18 cellular contexts compared by ENCODE assay signal in the genomic region with DNA sequence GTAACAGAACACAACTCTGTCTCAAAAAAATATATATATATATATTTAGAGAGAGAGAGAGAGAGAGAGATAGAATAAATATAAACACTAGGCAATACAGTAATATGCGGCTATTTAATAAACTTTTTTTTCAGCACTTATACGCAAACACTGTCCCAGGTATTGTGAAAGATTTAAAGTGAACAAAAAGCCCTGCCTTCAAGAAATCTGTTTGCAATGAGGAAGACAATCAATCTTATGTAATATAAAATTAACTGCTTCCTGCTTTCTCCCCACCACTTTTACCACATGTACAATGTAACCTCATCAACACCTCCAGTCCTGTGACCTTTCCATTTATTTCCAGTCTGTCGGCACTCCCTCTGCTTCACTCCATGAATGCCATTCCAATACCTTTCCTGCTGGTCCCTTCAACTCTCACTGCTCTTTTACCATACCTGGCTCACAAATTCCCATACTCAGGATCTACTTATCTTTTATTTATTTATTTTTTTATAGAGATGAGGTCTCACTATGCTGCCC. TPM values are rescaled to one million over a fixed set of nuclear protein-coding genes. Genes with fewer than 3 reads are reported as not detected.
DNase-seq lines count a peak whose midpoint lies in the region; ATAC-seq, FAIRE-seq and TF ChIP-seq lines count a peak whose summit lies in the region.
"Had no signal": no experiment of that assay in that cellular context is flagged by ENCODE, and none has a peak within 500 bp of the region (broad histone marks: within the 10 kb centered on the region; RNA-seq: fewer than 3 reads in every experiment).

No MANE protein-coding gene starts in this region.

- peak; percentile 17 for DNase-seq in activated CD8-positive, alpha-beta memory T cell treated with anti-CD3 and anti-CD28 coated beads, Interleukin-2, amount 50 U/mL, for 48 hours
- DNase-seq in activated CD8-positive, alpha-beta memory T cell treated with anti-CD3 and anti-CD28 coated beads, Interleukin-2, amount 10 ng/mL, durations not matched to agents 7 days and 5 days: no peak
- no peak for DNase-seq in H9
- DNase-seq in WTC11 (ENCODE audit: low spot score): no peak
- no peak for DNase-seq in natural killer cell treated with Interleukin-12 subunit alpha and Interleukin-12 subunit beta and Interleukin-15 and Interleukin-18, amount 100 ng/mL, for 72 hours (ENCODE audit: low spot score)
- DNase-seq in NCI-H226: no peak
- no peak for DNase-seq in frontal cortex (ENCODE audit: low spot score in 2 of 2)
- no peak for DNase-seq in stimulated activated naive CD8-positive, alpha-beta T cell treated with anti-CD3 and anti-CD28 coated beads, Interleukin-15, Interleukin-2, amounts not matched to agents 100 U/mL and 50 U/mL, for 24 hours
- DNase-seq: activated CD4-positive, alpha-beta T cell treated with anti-CD3 and anti-CD28 coated beads, Interleukin-2, amount 50 U/mL, for 48 hours; DND-41; mesenchymal stem cell; NCI-H1092; NCI-H2029 treated with DMSO at 0.1 percent for 48 hours; NCI-H446 had no signal

- no peak overlapping the region for H3K27ac ChIP-seq in H9 (ENCODE audit: insufficient read length, low read depth, low read length)
- H3K27ac ChIP-seq: A549, neural progenitor cell had no signal

- CTCF ChIA-PET in activated CD8-positive, alpha-beta memory T cell treated with anti-CD3 and anti-CD28 coated beads, Interleukin-2, amount 10 ng/mL, durations not matched to agents 7 days and 5 days (lab: Charles Lee): no interaction called here
- CTCF ChIA-PET in WTC11 (lab: Charles Lee): interaction anchor here (1.6 kb wide), 1 partner anchor 103 kb away, joined by 5 read pairs; no protein-coding TSS in a partner anchor

- no peaks in the 10 kb centered on the region for H3K27me3 Mint-ChIP-seq in activated CD8-positive, alpha-beta memory T cell treated with anti-CD3 and anti-CD28 coated beads, Interleukin-2, amount 10 ng/mL, durations not matched to agents 7 days and 5 days
- no peaks in the 10 kb centered on the region for H3K27me3 Mint-ChIP-seq in H9 (ENCODE audit: low read depth)
- no peaks in the 10 kb centered on the region for H3K27me3 Mint-ChIP-seq in WTC11 (ENCODE audit: low read depth)
- H3K27me3 Mint-ChIP-seq in natural killer cell treated with Interleukin-12 subunit alpha and Interleukin-12 subunit beta and Interleukin-15 and Interleukin-18, amount 100 ng/mL, for 72 hours: no peaks in the 10 kb centered on the region

- no peak overlapping the region for H2AFZ ChIP-seq in H9 (ENCODE audit: low read length)
- H2AFZ ChIP-seq: neural progenitor cell had no signal

- no peaks in the 10 kb centered on the region for H3K9me3 Mint-ChIP-seq in activated CD8-positive, alpha-beta memory T cell treated with anti-CD3 and anti-CD28 coated beads, Interleukin-2, amount 10 ng/mL, durations not matched to agents 7 days and 5 days (ENCODE audit: low read depth)
- H3K9me3 Mint-ChIP-seq in H9: no peaks in the 10 kb centered on the region
- no peaks in the 10 kb centered on the region for H3K9me3 Mint-ChIP-seq in WTC11
- no peaks in the 10 kb centered on the region for H3K9me3 Mint-ChIP-seq in natural killer cell treated with Interleukin-12 subunit alpha and Interleukin-12 subunit beta and Interleukin-15 and Interleukin-18, amount 100 ng/mL, for 72 hours
- H3K9me3 Mint-ChIP-seq: neural progenitor cell had no signal

- no peak overlapping the region for H2BK15ac ChIP-seq in H9 (ENCODE audit: low read depth, low read length)

- H4K8ac ChIP-seq in H9 (replicated peaks; ENCODE audit: insufficient read length, low read depth, low read length): no peak overlapping the region

- POLR2A ChIA-PET in WTC11 (lab: Charles Lee): no interaction called here

- H3K9me3 ChIP-seq in H9 (ENCODE audit: control insufficient read depth, low read depth, low read length): no peaks in the 10 kb centered on the region
- H3K9me3 ChIP-seq: A549 had no signal

- TF ChIP-seq CTCF in H9 (conservative IDR thresholded peaks at IDR 0.05) (no peak), WTC11 (IDR thresholded peaks at IDR 0.05) (no peak)

- H2BK12ac ChIP-seq in H9 (ENCODE audit: insufficient read length, low read depth, low read length): no peak overlapping the region

- H2BK20ac ChIP-seq in H9 (ENCODE audit: low read depth, low read length, poor library complexity, severe bottlenecking): no peak overlapping the region

- H3T11ph ChIP-seq in H9 (ENCODE audit: low read length): no peak overlapping the region

- H3K23me2 ChIP-seq in H9 (ENCODE audit: insufficient read length, low read depth, low read length, poor library complexity, severe bottlenecking): no peaks in the 10 kb centered on the region

- no CpG with 5 or more reads among the region's 3 CpGs for WGBS in H9 (ENCODE audit: extremely low coverage, insufficient read length, low lambda C conversion rate)

- H3K14ac ChIP-seq in H9 (ENCODE audit: insufficient read depth, low read length): no peak overlapping the region

- H2AK5ac ChIP-seq in H9 (ENCODE audit: insufficient read length, low read length): no peak overlapping the region

- no peak overlapping the region for H3K4me2 ChIP-seq in H9 (ENCODE audit: insufficient read depth, insufficient read length, low read length)
- H3K4me2 ChIP-seq: A549, neural progenitor cell had no signal

- no peaks in the 10 kb centered on the region for H3K79me1 ChIP-seq in H9 (ENCODE audit: insufficient read depth, low read depth, low read length, poor library complexity, severe bottlenecking)

- H3K56ac ChIP-seq in H9 (ENCODE audit: insufficient read length, low read depth, low read length): no peak overlapping the region

- H4K5ac ChIP-seq in H9 (ENCODE audit: insufficient read length, low read depth, low read length): no peak overlapping the region

- no peak overlapping the region for H4K91ac ChIP-seq in H9 (ENCODE audit: insufficient read length, low read depth, low read length)

- no peak overlapping the region for H3K27ac Mint-ChIP-seq in activated CD8-positive, alpha-beta memory T cell treated with anti-CD3 and anti-CD28 coated beads, Interleukin-2, amount 10 ng/mL, durations not matched to agents 7 days and 5 days
- H3K27ac Mint-ChIP-seq in H9: peak overlapping the region in 2 of 3 experiments; percentile 8 to 15; a peak in 2 of 7 replicates
- H3K27ac Mint-ChIP-seq in WTC11: peak overlapping the region; percentile 49
- peak overlapping the region; percentile 27 to 79 for H3K27ac Mint-ChIP-seq in natural killer cell treated with Interleukin-12 subunit alpha and Interleukin-12 subunit beta and Interleukin-15 and Interleukin-18, amount 100 ng/mL, for 72 hours
- H3K27ac Mint-ChIP-seq: neural progenitor cell had no signal

- no peak overlapping the region for H3K18ac ChIP-seq in H9 (ENCODE audit: insufficient read length, low read depth, low read length)

- H3K27me3 ChIP-seq in H9 (ENCODE audit: insufficient read depth, low read length): no peaks in the 10 kb centered on the region
- H3K27me3 ChIP-seq: neural progenitor cell had no signal

- H3K36me3 Mint-ChIP-seq in activated CD8-positive, alpha-beta memory T cell treated with anti-CD3 and anti-CD28 coated beads, Interleukin-2, amount 10 ng/mL, durations not matched to agents 7 days and 5 days: peaks cover 54% of the 10 kb centered on the region
- H3K36me3 Mint-ChIP-seq in H9 (ENCODE audit: insufficient read depth in 1 of 3, low read depth in 3 of 3) (peaks cover 13 to 46% (median 39%) of the 10 kb centered on the region in 3 experiments; a peak in 6 of 7 replicates), WTC11 (peaks cover 24% of the 10 kb centered on the region)
- peaks cover 6% of the 10 kb centered on the region for H3K36me3 Mint-ChIP-seq in natural killer cell treated with Interleukin-12 subunit alpha and Interleukin-12 subunit beta and Interleukin-15 and Interleukin-18, amount 100 ng/mL, for 72 hours

- no peak for FAIRE-seq in frontal cortex (lab: Jason Lieb, UNC)
- FAIRE-seq: A549, urothelium cell line had no signal

- no peaks in the 10 kb centered on the region for H4K20me1 ChIP-seq in H9 (ENCODE audit: control insufficient read depth, insufficient read depth, insufficient read length)

- H3K4me3 Mint-ChIP-seq in activated CD8-positive, alpha-beta memory T cell treated with anti-CD3 and anti-CD28 coated beads, Interleukin-2, amount 10 ng/mL, durations not matched to agents 7 days and 5 days: no peak overlapping the region
- H3K4me3 Mint-ChIP-seq in H9 (no peak overlapping the region), WTC11 (no peak overlapping the region)
- peak overlapping the region; percentile 30 for H3K4me3 Mint-ChIP-seq in natural killer cell treated with Interleukin-12 subunit alpha and Interleukin-12 subunit beta and Interleukin-15 and Interleukin-18, amount 100 ng/mL, for 72 hours
- H3K4me3 Mint-ChIP-seq: neural progenitor cell had no signal

- no peak overlapping the region for H3K4ac ChIP-seq in H9 (ENCODE audit: low read depth, low read length)

- peaks cover 2% of the 10 kb centered on the region; the same call in 1 of the 2 replicates for H3K79me2 ChIP-seq in H9 (ENCODE audit: insufficient read depth, low read length)

- H3K4me1 ChIP-seq in H9 (ENCODE audit: insufficient read depth, low read length): no peaks in the 10 kb centered on the region
- H3K4me1 ChIP-seq: neural progenitor cell had no signal

- no peak overlapping the region for H3K23ac ChIP-seq in H9 (ENCODE audit: insufficient read length, low read depth, low read length)

- H2BK120ac ChIP-seq in H9 (ENCODE audit: low read depth, low read length, poor library complexity, severe bottlenecking): no peak overlapping the region

- H3K9ac ChIP-seq in H9 (ENCODE audit: extremely low read depth, insufficient read length, low read length): no peak overlapping the region
- H3K9ac ChIP-seq: neural progenitor cell had no signal

- peaks cover 40% of the 10 kb centered on the region for H3K4me1 Mint-ChIP-seq in activated CD8-positive, alpha-beta memory T cell treated with anti-CD3 and anti-CD28 coated beads, Interleukin-2, amount 10 ng/mL, durations not matched to agents 7 days and 5 days
- no peaks in the 10 kb centered on the region for H3K4me1 Mint-ChIP-seq in H9
- no peaks in the 10 kb centered on the region for H3K4me1 Mint-ChIP-seq in WTC11
- peaks cover 40 to 43% of the 10 kb centered on the region in 2 donors for H3K4me1 Mint-ChIP-seq in natural killer cell treated with Interleukin-12 subunit alpha and Interleukin-12 subunit beta and Interleukin-15 and Interleukin-18, amount 100 ng/mL, for 72 hours (ENCODE audit: low read depth in 2 of 2)
- H3K4me1 Mint-ChIP-seq: neural progenitor cell had no signal

- no peak overlapping the region for H2BK5ac ChIP-seq in H9 (ENCODE audit: insufficient read length, low read length)

- ATAC-seq in activated CD8-positive, alpha-beta memory T cell treated with anti-CD3 and anti-CD28 coated beads, Interleukin-2, amount 10 ng/mL, durations not matched to agents 7 days and 5 days: no peak
- ATAC-seq in WTC11: no peak
- no peak for ATAC-seq in natural killer cell treated with Interleukin-12 subunit alpha and Interleukin-12 subunit beta and Interleukin-15 and Interleukin-18, amount 100 ng/mL, for 72 hours
- no peak for ATAC-seq in stimulated activated naive CD8-positive, alpha-beta T cell treated with anti-CD3 and anti-CD28 coated beads, Interleukin-15, Interleukin-2, amounts not matched to agents 100 U/mL and 50 U/mL, for 24 hours
- ATAC-seq: A549, HCT116 had no signal

RNA-seq across cellular contexts. Expression of gene SNX6, which starts 10.5 kb away (rescaled TPM):
- 10 to 100 TPM; 67.8 to 70.9 TPM for total RNA-seq in activated CD8-positive, alpha-beta memory T cell treated with anti-CD3 and anti-CD28 coated beads, Interleukin-2, amount 10 ng/mL, durations not matched to agents 7 days and 5 days
- total RNA-seq in H9 (2021) (67.5 and 69.3 TPM in 2 replicates), WTC11 (2021) (49.5 to 56.0 TPM (median 51.3 TPM) in 3 replicates), frontal cortex (104 TPM)
- total RNA-seq in natural killer cell treated with Interleukin-12 subunit alpha and Interleukin-12 subunit beta and Interleukin-15 and Interleukin-18, amount 100 ng/mL, for 72 hours: 10 to 100 TPM; 71.0 to 77.3 TPM
